Comparison of ENCODE assay signal across 1 cellular context in genomic region chr5:60860572-60860971, GRCh38. TPM values are rescaled to one million over a fixed set of nuclear protein-coding genes. Genes with fewer than 3 reads are reported as not detected.
"Had no signal": no experiment of that assay in that cellular context is flagged by ENCODE, and none has a peak within 500 bp of the region (broad histone marks: within the 10 kb centered on the region; RNA-seq: fewer than 3 reads in every experiment).

No MANE protein-coding gene starts in this region.

RNA-seq across cellular contexts. Expression of gene ELOVL7, which starts 16.5 kb away (rescaled TPM):
- total RNA-seq: LHCN-M2 had no signal
